13 cellular contexts compared by ENCODE assay signal in genomic region chr7:70566659-70567058, GRCh38.
A peak's percentile ranks its signal among the peaks of the same experiment; 100 is the strongest.
DNase-seq lines count a peak whose midpoint lies in the region; TF ChIP-seq lines count a peak whose summit lies in the region.
"Had no signal": no experiment of that assay in that cellular context is flagged by ENCODE, and none has a peak within 500 bp of the region (broad histone marks: within the 10 kb centered on the region; RNA-seq: fewer than 3 reads in every experiment).

No MANE protein-coding gene starts in this region.

- H3K36me3 ChIP-seq in liver (ENCODE audit: control insufficient read depth in 4 of 4, insufficient read depth in 3 of 4, low read depth in 1 of 4, low read length in 3 of 4) = no peaks in the 10 kb centered on the region

- H3K9me3 ChIP-seq in liver (ENCODE audit: control insufficient read depth in 4 of 4, low read length in 3 of 4) = no peaks in the 10 kb centered on the region

- H3K4me3 ChIP-seq in NB4 (ENCODE audit: low read depth, low read length) (no peak overlapping the region), choroid plexus epithelial cell (ENCODE audit: low read depth, low read length) (no peak overlapping the region), liver (ENCODE audit: low read depth in 1 of 3, low read length in 3 of 3) (no peak overlapping the region)
- H3K4me3 ChIP-seq: GM12878 had no signal

- TF ChIP-seq RAD21 in liver (IDR thresholded peaks at IDR 0.05) = peak in 1 of 2 donors; percentile 35

- peak; percentile 7 for DNase-seq in AG09319 (ENCODE audit: extremely low read depth, low read depth)
- peak; percentile 76 for DNase-seq in NB4 (ENCODE audit: low read depth)
- DNase-seq in choroid plexus epithelial cell (ENCODE audit: low read depth) = peak; percentile 13
- no peak for DNase-seq in endothelial cell (ENCODE audit: low spot score)
- DNase-seq in inferior parietal cortex (ENCODE audit: extremely low spot score) = no peak
- DNase-seq in GM13977 (ENCODE audit: low spot score) = no peak
- DNase-seq in NCI-H1105 (lab: John Stamatoyannopoulos, UW) = no peak
- DNase-seq: CD4-positive, CD25-positive, alpha-beta regulatory T cell; DMS79; NCI-H1436 treated with DMSO at 0.1 percent for 48 hours; PC-3 had no signal

- H3K4me1 ChIP-seq in liver (ENCODE audit: control insufficient read depth in 4 of 4, insufficient read depth in 4 of 4, low read length in 3 of 4) = peaks cover 5 to 56% (median 50%) of the 10 kb centered on the region in 4 donors

- no peak for TF ChIP-seq CTCF in AG09319 (IDR thresholded peaks at IDR 0.05; ENCODE audit: low read depth, low read length)
- no peak for TF ChIP-seq CTCF in NB4 (IDR thresholded peaks at IDR 0.05; ENCODE audit: low read depth, low read length)
- no peak for TF ChIP-seq CTCF in choroid plexus epithelial cell (conservative IDR thresholded peaks at IDR 0.05; ENCODE audit: low read depth, low read length)
- TF ChIP-seq CTCF in liver (IDR thresholded peaks at IDR 0.05; ENCODE audit: low read depth, low read length, missing input control) = no peak
- no peak for TF ChIP-seq CTCF in endothelial cell (IDR thresholded peaks at IDR 0.05; ENCODE audit: unreplicated experiment)
- TF ChIP-seq CTCF in GM13977 (IDR thresholded peaks at IDR 0.05; ENCODE audit: extremely low read depth, insufficient read depth, missing control alignments) = no peak

- H3K4me3 Mint-ChIP-seq in endothelial cell (ENCODE audit: unreplicated experiment) = no peak overlapping the region
- H3K4me3 Mint-ChIP-seq: CD4-positive, CD25-positive, alpha-beta regulatory T cell had no signal

- in situ Hi-C loops in GM13977 (cut with MboI; ENCODE audit: low pct_unique_long_range_greater_than_20kb, low sequenced_read_pairs, unreplicated experiment) = no loop called here

- H3K27me3 Mint-ChIP-seq in endothelial cell (ENCODE audit: unreplicated experiment) = peaks cover 2% of the 10 kb centered on the region
- H3K27me3 Mint-ChIP-seq: CD4-positive, CD25-positive, alpha-beta regulatory T cell had no signal

- H3K9ac ChIP-seq in liver (ENCODE audit: low read depth in 1 of 2, low read length in 2 of 2) = no peak overlapping the region

- H3K4me1 Mint-ChIP-seq in endothelial cell (ENCODE audit: unreplicated experiment) = peaks cover 15% of the 10 kb centered on the region
- H3K4me1 Mint-ChIP-seq: CD4-positive, CD25-positive, alpha-beta regulatory T cell had no signal

- no peak overlapping the region for H3K27ac Mint-ChIP-seq in endothelial cell (ENCODE audit: unreplicated experiment)
- H3K27ac Mint-ChIP-seq: CD4-positive, CD25-positive, alpha-beta regulatory T cell had no signal

- no peak for TF ChIP-seq POLR2A in NB4 (IDR thresholded peaks at IDR 0.05; ENCODE audit: extremely low read depth, insufficient read length)

- peaks cover 4% of the 10 kb centered on the region for H3K9me3 Mint-ChIP-seq in endothelial cell (ENCODE audit: unreplicated experiment)

- H3K36me3 Mint-ChIP-seq in endothelial cell (ENCODE audit: low read depth, unreplicated experiment) = peaks cover 21% of the 10 kb centered on the region
- H3K36me3 Mint-ChIP-seq: CD4-positive, CD25-positive, alpha-beta regulatory T cell had no signal

- 41% methylated on average over 3 of the region's 3 CpGs for WGBS in liver

- H3K27me3 ChIP-seq in liver (ENCODE audit: control insufficient read depth in 4 of 4, insufficient read depth in 4 of 4, low read length in 3 of 4) = no peaks in the 10 kb centered on the region

- peak overlapping the region in 1 of 2 donors; percentile 30 for H3K27ac ChIP-seq in liver (ENCODE audit: low read depth in 1 of 2, low read length in 2 of 2)

TF ChIP-seq in liver, 16 proteins besides CTCF, POLR2A, EP300 and RAD21:
- TF ChIP-seq ZBTB33 (IDR thresholded peaks at IDR 0.05) = no peak
- peak; percentile 23 to 37 for TF ChIP-seq HNF4A (conservative IDR thresholded peaks at IDR 0.05)
- no peak for TF ChIP-seq RXRA (IDR thresholded peaks at IDR 0.05)
- peak; percentile 67 for TF ChIP-seq YY1 (IDR thresholded peaks at IDR 0.05)
- no peak for TF ChIP-seq FOXA1 (IDR thresholded peaks at IDR 0.05)
- peak; percentile 30 for TF ChIP-seq MAX (IDR thresholded peaks at IDR 0.05)

Comparison
In these comparisons a context has a peak if more than half of its experiments do, and no peak if none do; other contexts are left out.
1. DNase-seq: peak in AG09319 (single experiment), NB4 (single experiment) and choroid plexus epithelial cell (single experiment); none in endothelial cell (single experiment), inferior parietal cortex (single experiment), GM13977 (single experiment) and NCI-H1105 (single experiment).